In the genomic region with DNA sequence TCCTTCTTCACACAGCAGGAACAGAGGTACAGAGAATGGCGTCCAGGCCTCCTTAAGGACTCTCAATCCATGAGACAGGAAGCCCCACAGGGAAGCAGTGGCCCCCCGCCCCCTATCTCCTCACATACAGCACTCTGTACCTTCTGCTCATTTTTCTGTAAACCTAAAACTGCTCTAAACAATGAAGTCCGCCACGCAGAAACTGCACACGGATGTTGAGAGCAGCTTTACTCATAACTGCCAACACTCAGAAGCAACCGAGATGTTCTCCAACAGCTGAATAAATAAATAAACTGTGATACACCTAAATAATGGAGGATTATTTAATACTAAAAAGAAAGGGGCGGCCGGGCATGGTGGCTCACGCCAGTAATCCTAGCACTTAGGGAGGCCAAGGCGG, we compare ENCODE assay signal across 17 cellular contexts. TPM values are rescaled to one million over a fixed set of nuclear protein-coding genes. Genes with fewer than 3 reads are reported as not detected.
DNase-seq lines count a peak whose midpoint lies in the region; ATAC-seq and TF ChIP-seq lines count a peak whose summit lies in the region.
"Had no signal": no experiment of that assay in that cellular context is flagged by ENCODE, and none has a peak within 500 bp of the region (broad histone marks: within the 10 kb centered on the region; RNA-seq: fewer than 3 reads in every experiment).

No MANE protein-coding gene starts in this region.

- intact Hi-C loops in body of pancreas (cut with DNase I) (no loop called here), PC-9 (cut with micrococcal nuclease; ENCODE audit: unreplicated experiment) (no loop called here)

- H3K79me2 ChIP-seq in PC-9 (ENCODE audit: low read depth): no peaks in the 10 kb centered on the region; the same call in 1 of the 2 replicates

- H3K4me3 ChIP-seq in body of pancreas: no peak overlapping the region
- H3K4me3 ChIP-seq in skeletal muscle satellite cell (ENCODE audit: low read length): no peak overlapping the region
- no peak overlapping the region for H3K4me3 ChIP-seq in PC-9
- H3K4me3 ChIP-seq: ascending aorta, K562, testis had no signal

- DNase-seq in NCI-H2171 treated with DMSO at 0.1 percent for 48 hours (lab: John Stamatoyannopoulos, UW) (peak; percentile 32), NCI-H2171 (lab: John Stamatoyannopoulos, UW) (no peak), NCI-H2029 (lab: John Stamatoyannopoulos, UW) (peak; percentile 64), body of pancreas (no peak), PC-9 (no peak), activated gamma-delta T cell treated with Interleukin-2 at 50 U/mL for 16 hours (no peak)
- DNase-seq: activated T-cell treated with anti-CD3 and anti-CD28 coated beads, Interleukin-2, amount 50 U/mL, for 72 hours; effector CD8-positive, alpha-beta T cell; natural killer cell had no signal

- CTCF ChIA-PET in PC-9 (lab: Charles Lee): no interaction called here

- H3K9me2 ChIP-seq in PC-9 (ENCODE audit: insufficient read depth): no peaks in the 10 kb centered on the region

- H3K4me2 ChIP-seq in skeletal muscle satellite cell (ENCODE audit: low read length): peak overlapping the region; percentile 49
- H3K4me2 ChIP-seq in PC-9: no peak overlapping the region

- H3K4me1 ChIP-seq in body of pancreas (peaks cover 65% of the 10 kb centered on the region), skeletal muscle satellite cell (ENCODE audit: control insufficient read depth, insufficient read depth, low read length) (peaks cover 55% of the 10 kb centered on the region), PC-9 (replicated peaks; ENCODE audit: insufficient read depth) (peaks cover 18% of the 10 kb centered on the region)

- ATAC-seq in body of pancreas: no peak
- ATAC-seq: activated naive CD4-positive, alpha-beta T cell treated with anti-CD3 and anti-CD28 coated beads, Interleukin-2, amount 50 U/mL, for 72 hours; activated T-cell treated with anti-CD3 and anti-CD28 coated beads, Interleukin-2, amount 50 U/mL, for 72 hours; K562; natural killer cell; sciatic nerve; stimulated activated effector memory CD8-positive, alpha-beta T cell treated with anti-CD3 and anti-CD28 coated beads, Interleukin-12 subunit alpha, Interleukin-12 subunit beta, amount 100 ng/mL, for 72 hours had no signal

- TF ChIP-seq CTCF in body of pancreas (IDR thresholded peaks at IDR 0.05) (no peak), PC-9 (conservative IDR thresholded peaks at IDR 0.05) (no peak)

- H3K27ac ChIP-seq in body of pancreas (peak overlapping the region; percentile 28 to 93 (median 66)), PC-9 (no peak overlapping the region)
- H3K27ac ChIP-seq: ascending aorta, parathyroid adenoma, testis had no signal

- H3K36me3 ChIP-seq in body of pancreas (replicated peaks in 1 of 2; ENCODE audit: insufficient read depth in 1 of 2, low read depth in 2 of 2): no peaks in the 10 kb centered on the region
- no peaks in the 10 kb centered on the region for H3K36me3 ChIP-seq in skeletal muscle satellite cell (ENCODE audit: insufficient read depth, low read length)
- H3K36me3 ChIP-seq in PC-9 (ENCODE audit: low read depth): no peaks in the 10 kb centered on the region
- H3K36me3 ChIP-seq: ascending aorta had no signal

- no peak overlapping the region for H3K9ac ChIP-seq in skeletal muscle satellite cell (ENCODE audit: low read depth, low read length)
- H3K9ac ChIP-seq: parathyroid adenoma had no signal

- TF ChIP-seq POLR2A in body of pancreas (IDR thresholded peaks at IDR 0.05): no peak

- H3K9me3 ChIP-seq in body of pancreas (no peaks in the 10 kb centered on the region), skeletal muscle satellite cell (replicated peaks; ENCODE audit: low read length) (no peaks in the 10 kb centered on the region), PC-9 (ENCODE audit: insufficient read depth, low read depth) (no peaks in the 10 kb centered on the region)
- H3K9me3 ChIP-seq: ascending aorta, testis had no signal

- H3K27me3 ChIP-seq in body of pancreas: no peaks in the 10 kb centered on the region
- H3K27me3 ChIP-seq in skeletal muscle satellite cell (ENCODE audit: control insufficient read depth, insufficient read depth, low read length): no peaks in the 10 kb centered on the region
- H3K27me3 ChIP-seq in PC-9 (ENCODE audit: insufficient read depth, low read depth): no peaks in the 10 kb centered on the region
- H3K27me3 ChIP-seq: ascending aorta, testis had no signal

- H4K20me1 ChIP-seq in PC-9 (ENCODE audit: insufficient read depth): peaks cover 4% of the 10 kb centered on the region; the same call in 1 of the 2 replicates

- BruUV-seq in PC-9 (replicated peaks; lab: Mats Ljungman, UMichigan): no TSS peak

- 0 out of 2 replicates have a peak, but pooled peaks cover 3% of the 10 kb centered on the region for H3F3A ChIP-seq in PC-9 (ENCODE audit: insufficient read depth, low read depth)

- WGBS in body of pancreas, 2 donors: 62 to 72% methylated on average over 8 to 10 of the region's 10 CpGs

- no peak overlapping the region for H2AFZ ChIP-seq in PC-9
- H2AFZ ChIP-seq: parathyroid adenoma had no signal

- POLR2A ChIA-PET in PC-9 (lab: Charles Lee; ENCODE audit: unreplicated experiment): no interaction called here

RNA-seq across cellular contexts. Expression of a gene that starts 9.9 kb away (rescaled TPM):
- total RNA-seq in body of pancreas: 10 to 100 TPM; 21.0 to 37.2 TPM
- 49.1 and 59.3 TPM in 2 replicates for total RNA-seq in skeletal muscle satellite cell (2012; rRNA removed)
- 41.7 and 44.1 TPM in 2 replicates for total RNA-seq in PC-9 (2021)

RNA-seq across cellular contexts. Expression of a gene that starts 10.6 kb away (rescaled TPM):
- 10 to 100 TPM in 1 of 2 donors, 1 to 10 TPM in 1; 2.9 to 13.5 TPM for total RNA-seq in body of pancreas
- total RNA-seq in skeletal muscle satellite cell (2012; rRNA removed): 2.0 and 2.8 TPM in 2 replicates
- 11.0 and 14.2 TPM in 2 replicates for total RNA-seq in PC-9 (2021)

Comparison
In these comparisons a context has a peak if more than half of its experiments do, and no peak if none do; other contexts are left out.
1. DNase-seq: peak in NCI-H2171 treated with DMSO at 0.1 percent for 48 hours (single experiment) and NCI-H2029 (single experiment); none in NCI-H2171 (single experiment), body of pancreas (0 of 4), PC-9 (0 of 2) and activated gamma-delta T cell treated with Interleukin-2 at 50 U/mL for 16 hours (single experiment).